8 cellular contexts compared by ENCODE assay signal in the genomic region with DNA sequence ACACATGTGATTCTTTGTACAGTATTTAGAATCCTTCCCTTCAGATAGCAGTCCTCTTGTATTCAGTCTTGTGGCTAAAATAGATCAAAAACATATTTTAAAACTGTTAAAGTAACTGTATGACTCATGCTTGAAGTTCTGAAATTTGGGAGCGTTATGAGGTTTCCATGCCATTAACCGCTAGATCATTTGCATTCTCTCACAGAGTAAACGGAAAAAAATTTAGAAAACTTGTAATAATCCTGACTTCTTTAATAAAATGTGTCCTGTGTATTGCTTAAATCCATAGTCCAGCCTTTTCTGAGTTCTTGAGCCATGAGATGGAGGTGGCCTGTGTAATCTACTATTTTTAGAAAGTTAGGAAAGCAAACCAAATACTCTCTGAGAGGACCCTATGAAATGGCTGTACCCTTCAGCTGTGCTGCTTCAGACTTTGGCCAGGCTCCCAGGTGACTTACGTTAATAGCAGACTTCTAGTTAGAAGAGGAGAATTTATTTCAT. TPM values are rescaled to one million over a fixed set of nuclear protein-coding genes. Genes with fewer than 3 reads are reported as not detected.
DNase-seq lines count a peak whose midpoint lies in the region; ATAC-seq, FAIRE-seq and TF ChIP-seq lines count a peak whose summit lies in the region.

No MANE protein-coding gene starts in this region.

- H3K4me3 ChIP-seq in HL-60 (replicated peaks; ENCODE audit: insufficient read depth, low read length) = no peak overlapping the region

- ATAC-seq in GM21526 (IDR thresholded peaks at IDR 0.05; ENCODE audit: low FRiP score, unreplicated experiment) (peak; percentile 69), left lobe of liver (peak; percentile 69)
- peak; percentile 34 for ATAC-seq in activated naive CD8-positive, alpha-beta T cell treated with anti-CD3 and anti-CD28 coated beads, Interleukin-2, amount 50 U/mL, for 24 hours

- H3K27ac ChIP-seq in HL-60 (replicated peaks) = peak overlapping the region; percentile 94

- H3K36me3 Mint-ChIP-seq in activated naive CD8-positive, alpha-beta T cell treated with anti-CD3 and anti-CD28 coated beads, Interleukin-2, amount 50 U/mL, for 24 hours (ENCODE audit: low read depth) = peaks cover 46% of the 10 kb centered on the region
- H3K36me3 Mint-ChIP-seq in type B pancreatic cell = peaks cover 16% of the 10 kb centered on the region

- H3K27me3 Mint-ChIP-seq in activated naive CD8-positive, alpha-beta T cell treated with anti-CD3 and anti-CD28 coated beads, Interleukin-2, amount 50 U/mL, for 24 hours = no peaks in the 10 kb centered on the region
- H3K27me3 Mint-ChIP-seq in type B pancreatic cell = no peaks in the 10 kb centered on the region

- no peak for FAIRE-seq in GM12891 (lab: Jason Lieb, UNC)

- peak; percentile 75 for DNase-seq in ELR (ENCODE audit: low read depth)
- peak in 1 of 2 experiments; percentile 45 for DNase-seq in HL-60 (ENCODE audit: low read depth in 1 of 2, low spot score in 1 of 2)
- no peak for DNase-seq in activated naive CD8-positive, alpha-beta T cell treated with anti-CD3 and anti-CD28 coated beads, Interleukin-2, amount 50 U/mL, for 24 hours
- peak; percentile 81 for DNase-seq in left lobe of liver (ENCODE audit: low spot score)
- no peak for DNase-seq in type B pancreatic cell (ENCODE audit: extremely low spot score, unreplicated experiment)
- DNase-seq in GM12891 (ENCODE audit: insufficient read length, low spot score) = no peak
- no peak for DNase-seq in ecto neural progenitor cell (ENCODE audit: low spot score)

- peak overlapping the region; percentile 96 for H3K27ac Mint-ChIP-seq in activated naive CD8-positive, alpha-beta T cell treated with anti-CD3 and anti-CD28 coated beads, Interleukin-2, amount 50 U/mL, for 24 hours
- no peak overlapping the region for H3K27ac Mint-ChIP-seq in type B pancreatic cell

- H3K4me3 Mint-ChIP-seq in activated naive CD8-positive, alpha-beta T cell treated with anti-CD3 and anti-CD28 coated beads, Interleukin-2, amount 50 U/mL, for 24 hours = peak overlapping the region; percentile 56
- peak overlapping the region; percentile 46 for H3K4me3 Mint-ChIP-seq in type B pancreatic cell

- TF ChIP-seq CTCF in HL-60 (IDR thresholded peaks at IDR 0.05; ENCODE audit: insufficient read depth, low read length) = no peak
- no peak for TF ChIP-seq CTCF in type B pancreatic cell (conservative IDR thresholded peaks at IDR 0.05)

- H3K27me3 ChIP-seq in HL-60 (ENCODE audit: insufficient read depth, poor library complexity, severe bottlenecking) = no peaks in the 10 kb centered on the region

- peaks cover 95% of the 10 kb centered on the region for H3K4me1 Mint-ChIP-seq in activated naive CD8-positive, alpha-beta T cell treated with anti-CD3 and anti-CD28 coated beads, Interleukin-2, amount 50 U/mL, for 24 hours
- H3K4me1 Mint-ChIP-seq in type B pancreatic cell (ENCODE audit: unreplicated experiment) = peaks cover 41% of the 10 kb centered on the region

- no peak for TF ChIP-seq POLR2A in GM12891 (IDR thresholded peaks at IDR 0.05; ENCODE audit: low read depth, low read length)

- no peaks in the 10 kb centered on the region for H3K9me3 Mint-ChIP-seq in activated naive CD8-positive, alpha-beta T cell treated with anti-CD3 and anti-CD28 coated beads, Interleukin-2, amount 50 U/mL, for 24 hours
- no peaks in the 10 kb centered on the region for H3K9me3 Mint-ChIP-seq in type B pancreatic cell

TF ChIP-seq in GM12891, 5 proteins besides CTCF, POLR2A, EP300 and RAD21:
- TF ChIP-seq POLR2AphosphoS5 (IDR thresholded peaks at IDR 0.05; ENCODE audit: low read depth, low read length) (no peak), PAX5 (IDR thresholded peaks at IDR 0.05; ENCODE audit: insufficient read depth, low read length, severe bottlenecking) (no peak), POU2F2 (IDR thresholded peaks at IDR 0.05; ENCODE audit: low read depth, low read length) (no peak), TAF1 (IDR thresholded peaks at IDR 0.05; ENCODE audit: low read depth, low read length) (no peak), SPI1 (IDR thresholded peaks at IDR 0.05; ENCODE audit: low read depth, low read length) (no peak)
TF ChIP-seq in GM12891: peak in this region for 0.

RNA-seq across cellular contexts. Expression of a gene that starts 33.8 kb away (rescaled TPM):
- 48.4 TPM for total RNA-seq in left lobe of liver
- 61.2 and 69.4 TPM in 2 replicates for total RNA-seq in type B pancreatic cell (ENCODE audit: low replicate concordance)
- 103 TPM for polyA plus RNA-seq in GM12891 (2012; ENCODE audit: low read depth, missing spikeins)

Comparison
In these comparisons a context has a peak if more than half of its experiments do, and no peak if none do; other contexts are left out.
1. DNase-seq: peak in ELR (single experiment) and left lobe of liver (single experiment); none in activated naive CD8-positive, alpha-beta T cell treated with anti-CD3 and anti-CD28 coated beads, Interleukin-2, amount 50 U/mL, for 24 hours (single experiment), type B pancreatic cell (single experiment), GM12891 (single experiment) and ecto neural progenitor cell (single experiment).
2. Peak in every context shown above with its lines, with median percentiles within 50 percentile points of each other: ATAC-seq.